ENCODE assay signal across 20 cellular contexts in genomic region chr13:76470991-76471390, GRCh38.
DNase-seq lines count a peak whose midpoint lies in the region; ATAC-seq and TF ChIP-seq lines count a peak whose summit lies in the region.
"Had no signal": no experiment of that assay in that cellular context is flagged by ENCODE, and none has a peak within 500 bp of the region (broad histone marks: within the 10 kb centered on the region; RNA-seq: fewer than 3 reads in every experiment).

No MANE protein-coding gene starts in this region.

- no peaks in the 10 kb centered on the region for H3K79me2 ChIP-seq in osteoblast (ENCODE audit: insufficient read depth, low read length)

- intact Hi-C loops in Caco-2 (cut with micrococcal nuclease; ENCODE audit: unreplicated experiment): loop anchor here (5.0 kb wide), 1 partner anchor 799 kb away; no protein-coding TSS in a partner anchor
- intact Hi-C loops in body of pancreas (cut with DNase I): loop anchor here (5.0 to 10.0 kb wide), 2 partner anchors 594 to 786 kb away; no protein-coding TSS in a partner anchor

- CTCF ChIA-PET in Caco-2 (lab: Charles Lee) (interaction anchor here (1.3 kb wide), 1 partner anchor 601 kb away, joined by 6 read pairs; no protein-coding TSS in a partner anchor), WTC11 (lab: Charles Lee) (interaction anchor here (1.8 kb wide), 1 partner anchor 602 kb away, joined by 5 read pairs; no protein-coding TSS in a partner anchor)

- no peak overlapping the region for H2AFZ ChIP-seq in osteoblast (ENCODE audit: low read length)
- H2AFZ ChIP-seq: PC-9 had no signal

- H3K4me3 ChIP-seq in Caco-2 (ENCODE audit: low read depth, low read length) (no peak overlapping the region), osteoblast (ENCODE audit: insufficient read depth, low read length) (no peak overlapping the region), body of pancreas (no peak overlapping the region)
- H3K4me3 ChIP-seq: K562, PC-9, SJSA1 had no signal

- H3K9me3 ChIP-seq in Caco-2 (0 out of 2 replicates have a peak, but pooled peaks cover 6% of the 10 kb centered on the region), osteoblast (ENCODE audit: low read depth, low read length) (no peaks in the 10 kb centered on the region), body of pancreas (no peaks in the 10 kb centered on the region)
- H3K9me3 ChIP-seq: SJSA1 had no signal

- H3K36me3 Mint-ChIP-seq in Caco-2 (ENCODE audit: insufficient read depth, unreplicated experiment): no peaks in the 10 kb centered on the region
- H3K36me3 Mint-ChIP-seq in WTC11: no peaks in the 10 kb centered on the region
- H3K36me3 Mint-ChIP-seq in activated T-helper 17 cell treated with anti-CD3 and anti-CD28 coated beads, Interleukin-2, amount 50 U/mL, for 72 hours (ENCODE audit: low read depth): no peaks in the 10 kb centered on the region

- DNase-seq in Caco-2: no peak
- DNase-seq in HT1080 (ENCODE audit: low read depth): peak; percentile 23
- DNase-seq in WTC11 (ENCODE audit: low spot score): no peak
- peak; percentile 13 for DNase-seq in osteoblast (ENCODE audit: insufficient read length, low spot score, missing footprints)
- DNase-seq in D341Med (ENCODE audit: low spot score): no peak
- DNase-seq in iPS-NIHi7 (ENCODE audit: extremely low spot score): no peak
- DNase-seq in body of pancreas: no peak
- DNase-seq: MV-4-11, NCI-H1105 treated with DMSO at 0.1 percent for 48 hours, NCI-H2029, NCI-H446, NCI-H526, NCI-H82, PC-9, Right ventricle myocardium superior, RPMI8226 had no signal

- H3K9me3 Mint-ChIP-seq in Caco-2 (ENCODE audit: unreplicated experiment) (no peaks in the 10 kb centered on the region), WTC11 (no peaks in the 10 kb centered on the region)
- H3K9me3 Mint-ChIP-seq in activated T-helper 17 cell treated with anti-CD3 and anti-CD28 coated beads, Interleukin-2, amount 50 U/mL, for 72 hours: no peaks in the 10 kb centered on the region

- POLR2A ChIA-PET in Caco-2 (lab: Charles Lee) (no interaction called here), WTC11 (lab: Charles Lee) (interaction anchor here (0.8 kb wide), 1 partner anchor 413 kb away, joined by 3 read pairs; no protein-coding TSS in a partner anchor)

- H3K27me3 ChIP-seq in Caco-2 (replicated peaks; ENCODE audit: control insufficient read depth, insufficient read depth, low read length): no peaks in the 10 kb centered on the region
- H3K27me3 ChIP-seq in osteoblast (ENCODE audit: insufficient read depth, low read length): peaks cover 8% of the 10 kb centered on the region
- no peaks in the 10 kb centered on the region for H3K27me3 ChIP-seq in body of pancreas
- H3K27me3 ChIP-seq: SJSA1 had no signal

- BruUV-seq in Caco-2 (replicated peaks; lab: Mats Ljungman, UMichigan): no TSS peak

- no peaks in the 10 kb centered on the region for H3K4me1 Mint-ChIP-seq in Caco-2 (ENCODE audit: low read depth, unreplicated experiment)
- peaks cover 20% of the 10 kb centered on the region for H3K4me1 Mint-ChIP-seq in WTC11
- H3K4me1 Mint-ChIP-seq in activated T-helper 17 cell treated with anti-CD3 and anti-CD28 coated beads, Interleukin-2, amount 50 U/mL, for 72 hours: no peaks in the 10 kb centered on the region

- no peak for TF ChIP-seq POLR2A in body of pancreas (IDR thresholded peaks at IDR 0.05)

- H3K4me1 ChIP-seq in Caco-2: no peaks in the 10 kb centered on the region
- no peaks in the 10 kb centered on the region for H3K4me1 ChIP-seq in osteoblast (ENCODE audit: insufficient read depth, low read length)
- H3K4me1 ChIP-seq in body of pancreas: no peaks in the 10 kb centered on the region
- H3K4me1 ChIP-seq: SJSA1 had no signal

- H3K36me3 ChIP-seq in Caco-2 (ENCODE audit: control insufficient read depth, insufficient read depth, low read length): no peaks in the 10 kb centered on the region
- no peaks in the 10 kb centered on the region for H3K36me3 ChIP-seq in osteoblast (ENCODE audit: insufficient read depth, low read length)
- no peaks in the 10 kb centered on the region for H3K36me3 ChIP-seq in body of pancreas (replicated peaks in 1 of 2; ENCODE audit: insufficient read depth in 1 of 2, low read depth in 2 of 2)
- H3K36me3 ChIP-seq: SJSA1 had no signal

- TF ChIP-seq CTCF in Caco-2 (IDR thresholded peaks at IDR 0.05; ENCODE audit: insufficient read depth in 1 of 2, low read depth in 1 of 2, low read length in 1 of 2, severe bottlenecking in 1 of 2, unreplicated experiment in 1 of 2) (no peak), WTC11 (IDR thresholded peaks at IDR 0.05) (no peak), osteoblast (IDR thresholded peaks at IDR 0.05; ENCODE audit: extremely low read depth, low read depth, low read length) (no peak), body of pancreas (IDR thresholded peaks at IDR 0.05) (no peak)

- no peak overlapping the region for H3K4me3 Mint-ChIP-seq in Caco-2 (ENCODE audit: unreplicated experiment)
- no peak overlapping the region for H3K4me3 Mint-ChIP-seq in WTC11
- no peak overlapping the region for H3K4me3 Mint-ChIP-seq in activated T-helper 17 cell treated with anti-CD3 and anti-CD28 coated beads, Interleukin-2, amount 50 U/mL, for 72 hours

- no peaks in the 10 kb centered on the region for H4K20me1 ChIP-seq in osteoblast (ENCODE audit: insufficient read depth, low read length)

- H3K27me3 Mint-ChIP-seq in Caco-2 (ENCODE audit: insufficient read depth, unreplicated experiment) (no peaks in the 10 kb centered on the region), WTC11 (ENCODE audit: low read depth) (no peaks in the 10 kb centered on the region)
- H3K27me3 Mint-ChIP-seq in activated T-helper 17 cell treated with anti-CD3 and anti-CD28 coated beads, Interleukin-2, amount 50 U/mL, for 72 hours: peaks cover 16% of the 10 kb centered on the region

- no peak overlapping the region for H3K4me2 ChIP-seq in osteoblast (ENCODE audit: insufficient read depth, low read length)
- H3K4me2 ChIP-seq: PC-9 had no signal

- ATAC-seq in WTC11 (no peak), body of pancreas (no peak)
- ATAC-seq in activated T-helper 17 cell treated with anti-CD3 and anti-CD28 coated beads, Interleukin-2, amount 50 U/mL, for 72 hours (replicated peaks): no peak
- ATAC-seq: HepG2, K562 had no signal

- H3K27ac Mint-ChIP-seq in Caco-2 (ENCODE audit: unreplicated experiment) (peak overlapping the region; percentile 48), WTC11 (no peak overlapping the region)
- H3K27ac Mint-ChIP-seq in activated T-helper 17 cell treated with anti-CD3 and anti-CD28 coated beads, Interleukin-2, amount 50 U/mL, for 72 hours: no peak overlapping the region

- H3K27ac ChIP-seq in osteoblast (ENCODE audit: low read depth, low read length) (no peak overlapping the region), body of pancreas (no peak overlapping the region)
- H3K27ac ChIP-seq: PC-9, SJSA1 had no signal

- 72 to 75% methylated on average over 6 of the region's 6 CpGs for WGBS in body of pancreas, 2 donors

TF ChIP-seq in WTC11, 78 proteins besides CTCF, POLR2A, EP300 and RAD21 (continues in another document):
- TF ChIP-seq SOX15 (CRISPR knock-in tag; IDR thresholded peaks at IDR 0.05) (no peak), MYBL2 (CRISPR knock-in tag; IDR thresholded peaks at IDR 0.05) (no peak), RELA (CRISPR knock-in tag; IDR thresholded peaks at IDR 0.05; ENCODE audit: borderline replicate concordance) (no peak), EMX1 (CRISPR knock-in tag; IDR thresholded peaks at IDR 0.05) (peak; percentile 66; the same call in 1 of the 2 replicates), JUN (CRISPR knock-in tag; IDR thresholded peaks at IDR 0.05) (no peak), FOXP4 (CRISPR knock-in tag; IDR thresholded peaks at IDR 0.05) (no peak), SP1 (CRISPR knock-in tag; conservative IDR thresholded peaks at IDR 0.05) (no peak), SMAD3 (CRISPR knock-in tag; IDR thresholded peaks at IDR 0.05; ENCODE audit: borderline replicate concordance) (no peak), JAZF1 (CRISPR knock-in tag; IDR thresholded peaks at IDR 0.05) (no peak), ZNF671 (CRISPR knock-in tag; IDR thresholded peaks at IDR 0.05) (0 out of 2 replicates have a peak, but pooled peaks have one; percentile 59), CDX4 (CRISPR knock-in tag; IDR thresholded peaks at IDR 0.05; ENCODE audit: borderline replicate concordance) (peak; percentile 89), NFE2L1 (CRISPR knock-in tag; IDR thresholded peaks at IDR 0.05) (no peak)

Comparison
In these comparisons a context has a peak if more than half of its experiments do, and no peak if none do; other contexts are left out.
1. DNase-seq: peak in HT1080 (single experiment) and osteoblast (single experiment); none in Caco-2 (0 of 2), WTC11 (single experiment), D341Med (single experiment), iPS-NIHi7 (single experiment) and body of pancreas (0 of 4).